1 cellular context compared by ENCODE assay signal in the genomic region with DNA sequence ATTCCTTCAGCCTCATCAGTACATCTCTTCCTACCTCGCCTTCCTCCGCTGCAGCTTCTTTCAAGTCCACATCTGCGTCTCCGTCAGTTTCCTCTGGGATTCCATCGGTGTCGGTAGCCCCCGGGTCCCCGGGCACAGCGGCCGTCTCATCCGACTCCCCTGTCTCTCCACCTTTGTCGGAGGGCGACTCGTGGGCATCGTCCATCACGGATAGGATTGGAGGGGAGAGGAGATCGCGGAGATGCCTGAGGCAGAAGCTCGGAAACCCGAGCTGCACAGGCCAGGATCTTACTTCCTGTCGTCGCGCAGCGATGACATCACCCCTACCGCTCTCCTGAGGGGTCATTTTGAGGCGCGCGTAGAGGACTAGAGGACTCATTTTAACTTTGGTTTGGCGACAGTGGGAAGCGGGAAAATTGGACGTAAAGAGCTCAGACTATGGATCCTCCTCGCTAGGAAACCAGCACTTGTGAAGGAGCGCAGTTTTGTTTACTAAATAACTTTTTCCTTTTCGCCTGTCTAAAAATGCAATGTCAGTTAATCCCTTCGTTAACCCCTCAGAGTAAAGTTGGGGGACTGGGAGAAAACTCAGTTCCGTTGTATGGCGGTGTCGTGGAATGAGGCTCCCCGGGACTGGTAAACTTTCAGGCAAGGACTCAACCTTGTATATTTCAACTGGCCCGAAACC.
A peak's percentile ranks its signal among the peaks of the same experiment; 100 is the strongest.
TF ChIP-seq lines count a peak whose summit lies in the region.

TSS of gene TAF11 (minus strand) at position 290 of the 688 bp plus-strand sequence. CDS start at position 205, 85 bp downstream.

TF ChIP-seq in HEK293, 187 proteins besides CTCF, POLR2A, EP300 and RAD21 (continued from another document and continues in another):
- TF ChIP-seq ZNF626 (tag by site-specific recombination; IDR thresholded peaks at IDR 0.05) (no peak), ZNF18 (tag by site-specific recombination; IDR thresholded peaks at IDR 0.05) (no peak; the same call in 1 of the 2 replicates), ZNF112 (tag by site-specific recombination; IDR thresholded peaks at IDR 0.05) (no peak), ZNF175 (tag by site-specific recombination; IDR thresholded peaks at IDR 0.05) (no peak), KLF16 (tag by site-specific recombination; IDR thresholded peaks at IDR 0.05) (no peak), ZFP3 (tag by site-specific recombination; IDR thresholded peaks at IDR 0.05; ENCODE audit: low read depth) (no peak), MZF1 (tag by site-specific recombination; IDR thresholded peaks at IDR 0.05; ENCODE audit: borderline replicate concordance) (no peak; the same call in 1 of the 2 replicates), ZNF214 (tag by site-specific recombination; IDR thresholded peaks at IDR 0.05; ENCODE audit: borderline replicate concordance) (no peak), ZNF555 (tag by site-specific recombination; conservative IDR thresholded peaks at IDR 0.05) (no peak), ZIC2 (tag by site-specific recombination; IDR thresholded peaks at IDR 0.05) (no peak), EGR2 (tag by site-specific recombination; IDR thresholded peaks at IDR 0.05; ENCODE audit: low read depth) (no peak), ZNF248 (tag by site-specific recombination; IDR thresholded peaks at IDR 0.05) (no peak), ZNF549 (tag by site-specific recombination; IDR thresholded peaks at IDR 0.05) (no peak), ZNF558 (tag by site-specific recombination; IDR thresholded peaks at IDR 0.05) (no peak), KLF7 (tag by site-specific recombination; IDR thresholded peaks at IDR 0.05; ENCODE audit: borderline replicate concordance) (no peak), ZNF404 (tag by site-specific recombination; IDR thresholded peaks at IDR 0.05) (no peak), ZNF585B (tag by site-specific recombination; IDR thresholded peaks at IDR 0.05) (no peak), ZFHX2 (tag by site-specific recombination; conservative IDR thresholded peaks at IDR 0.05) (no peak), YY1 (tag by site-specific recombination; IDR thresholded peaks at IDR 0.05) (no peak; the same call in none of the 2 replicates), YY2 (tag by site-specific recombination; IDR thresholded peaks at IDR 0.05) (peak; percentile 52; the same call in 1 of the 2 replicates), ZEB2 (tag by site-specific recombination; IDR thresholded peaks at IDR 0.05) (peak; percentile 83), ZNF660 (tag by site-specific recombination; IDR thresholded peaks at IDR 0.05) (peak; percentile 88), HOXD13 (CRISPR knock-in tag; IDR thresholded peaks at IDR 0.05; ENCODE audit: borderline replicate concordance) (no peak), ZXDB (tag by site-specific recombination; IDR thresholded peaks at IDR 0.05) (peak; percentile 90), ZNF701 (tag by site-specific recombination; IDR thresholded peaks at IDR 0.05) (no peak), ZNF416 (tag by site-specific recombination; IDR thresholded peaks at IDR 0.05) (no peak), ZNF621 (tag by site-specific recombination; IDR thresholded peaks at IDR 0.05) (no peak), ZNF350 (tag by site-specific recombination; IDR thresholded peaks at IDR 0.05) (no peak), WT1 (tag by site-specific recombination; IDR thresholded peaks at IDR 0.05) (no peak; the same call in 1 of the 2 replicates), MEIS1 (CRISPR knock-in tag; IDR thresholded peaks at IDR 0.05; ENCODE audit: borderline replicate concordance) (no peak), ZNF138 (tag by site-specific recombination; IDR thresholded peaks at IDR 0.05; ENCODE audit: borderline replicate concordance) (no peak), ZNF19 (tag by site-specific recombination; IDR thresholded peaks at IDR 0.05; ENCODE audit: low read depth) (no peak), ZNF518A (tag by site-specific recombination; conservative IDR thresholded peaks at IDR 0.05; ENCODE audit: low read depth) (peak; percentile 45), ZNF37A (tag by site-specific recombination; IDR thresholded peaks at IDR 0.05) (no peak), ZNF560 (tag by site-specific recombination; IDR thresholded peaks at IDR 0.05; ENCODE audit: borderline replicate concordance) (no peak), ZBTB8A (tag by site-specific recombination; IDR thresholded peaks at IDR 0.05) (0 out of 2 replicates have a peak, but pooled peaks have one; percentile 49), ZNF654 (tag by site-specific recombination; IDR thresholded peaks at IDR 0.05; ENCODE audit: low read depth) (no peak), ZNF529 (tag by site-specific recombination; IDR thresholded peaks at IDR 0.05; ENCODE audit: insufficient replicate concordance) (no peak), REST (tag by site-specific recombination; IDR thresholded peaks at IDR 0.05) (peak; percentile 8; the same call in 1 of the 2 replicates), BCL11B (tag by site-specific recombination; IDR thresholded peaks at IDR 0.05; ENCODE audit: low read depth) (no peak), ZNF366 (tag by site-specific recombination; conservative IDR thresholded peaks at IDR 0.05) (peak; percentile 58)
- TF ChIP-seq, protein P1, sequence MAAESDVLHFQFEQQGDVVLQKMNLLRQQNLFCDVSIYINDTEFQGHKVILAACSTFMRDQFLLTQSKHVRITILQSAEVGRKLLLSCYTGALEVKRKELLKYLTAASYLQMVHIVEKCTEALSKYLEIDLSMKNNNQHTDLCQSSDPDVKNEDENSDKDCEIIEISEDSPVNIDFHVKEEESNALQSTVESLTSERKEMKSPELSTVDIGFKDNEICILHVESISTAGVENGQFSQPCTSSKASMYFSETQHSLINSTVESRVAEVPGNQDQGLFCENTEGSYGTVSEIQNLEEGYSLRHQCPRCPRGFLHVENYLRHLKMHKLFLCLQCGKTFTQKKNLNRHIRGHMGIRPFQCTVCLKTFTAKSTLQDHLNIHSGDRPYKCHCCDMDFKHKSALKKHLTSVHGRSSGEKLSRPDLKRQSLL (tag by site-specific recombination; IDR thresholded peaks at IDR 0.05) = peak; percentile 23; the same call in 1 of the 2 replicates
- TF ChIP-seq, protein P2, sequence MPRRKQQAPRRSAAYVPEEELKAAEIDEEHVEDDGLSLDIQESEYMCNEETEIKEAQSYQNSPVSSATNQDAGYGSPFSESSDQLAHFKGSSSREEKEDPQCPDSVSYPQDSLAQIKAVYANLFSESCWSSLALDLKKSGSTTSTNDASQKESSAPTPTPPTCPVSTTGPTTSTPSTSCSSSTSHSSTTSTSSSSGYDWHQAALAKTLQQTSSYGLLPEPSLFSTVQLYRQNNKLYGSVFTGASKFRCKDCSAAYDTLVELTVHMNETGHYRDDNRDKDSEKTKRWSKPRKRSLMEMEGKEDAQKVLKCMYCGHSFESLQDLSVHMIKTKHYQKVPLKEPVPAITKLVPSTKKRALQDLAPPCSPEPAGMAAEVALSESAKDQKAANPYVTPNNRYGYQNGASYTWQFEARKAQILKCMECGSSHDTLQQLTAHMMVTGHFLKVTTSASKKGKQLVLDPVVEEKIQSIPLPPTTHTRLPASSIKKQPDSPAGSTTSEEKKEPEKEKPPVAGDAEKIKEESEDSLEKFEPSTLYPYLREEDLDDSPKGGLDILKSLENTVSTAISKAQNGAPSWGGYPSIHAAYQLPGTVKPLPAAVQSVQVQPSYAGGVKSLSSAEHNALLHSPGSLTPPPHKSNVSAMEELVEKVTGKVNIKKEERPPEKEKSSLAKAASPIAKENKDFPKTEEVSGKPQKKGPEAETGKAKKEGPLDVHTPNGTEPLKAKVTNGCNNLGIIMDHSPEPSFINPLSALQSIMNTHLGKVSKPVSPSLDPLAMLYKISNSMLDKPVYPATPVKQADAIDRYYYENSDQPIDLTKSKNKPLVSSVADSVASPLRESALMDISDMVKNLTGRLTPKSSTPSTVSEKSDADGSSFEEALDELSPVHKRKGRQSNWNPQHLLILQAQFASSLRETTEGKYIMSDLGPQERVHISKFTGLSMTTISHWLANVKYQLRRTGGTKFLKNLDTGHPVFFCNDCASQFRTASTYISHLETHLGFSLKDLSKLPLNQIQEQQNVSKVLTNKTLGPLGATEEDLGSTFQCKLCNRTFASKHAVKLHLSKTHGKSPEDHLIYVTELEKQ (tag by site-specific recombination; IDR thresholded peaks at IDR 0.05; ENCODE audit: borderline replicate concordance) = no peak
- TF ChIP-seq, protein P3, sequence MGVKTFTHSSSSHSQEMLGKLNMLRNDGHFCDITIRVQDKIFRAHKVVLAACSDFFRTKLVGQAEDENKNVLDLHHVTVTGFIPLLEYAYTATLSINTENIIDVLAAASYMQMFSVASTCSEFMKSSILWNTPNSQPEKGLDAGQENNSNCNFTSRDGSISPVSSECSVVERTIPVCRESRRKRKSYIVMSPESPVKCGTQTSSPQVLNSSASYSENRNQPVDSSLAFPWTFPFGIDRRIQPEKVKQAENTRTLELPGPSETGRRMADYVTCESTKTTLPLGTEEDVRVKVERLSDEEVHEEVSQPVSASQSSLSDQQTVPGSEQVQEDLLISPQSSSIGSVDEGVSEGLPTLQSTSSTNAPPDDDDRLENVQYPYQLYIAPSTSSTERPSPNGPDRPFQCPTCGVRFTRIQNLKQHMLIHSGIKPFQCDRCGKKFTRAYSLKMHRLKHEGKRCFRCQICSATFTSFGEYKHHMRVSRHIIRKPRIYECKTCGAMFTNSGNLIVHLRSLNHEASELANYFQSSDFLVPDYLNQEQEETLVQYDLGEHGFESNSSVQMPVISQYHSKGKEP (tag by site-specific recombination; IDR thresholded peaks at IDR 0.05) = no peak; the same call in 1 of the 2 replicates
